Comparison of ENCODE assay signal across 17 cellular contexts in the genomic region with DNA sequence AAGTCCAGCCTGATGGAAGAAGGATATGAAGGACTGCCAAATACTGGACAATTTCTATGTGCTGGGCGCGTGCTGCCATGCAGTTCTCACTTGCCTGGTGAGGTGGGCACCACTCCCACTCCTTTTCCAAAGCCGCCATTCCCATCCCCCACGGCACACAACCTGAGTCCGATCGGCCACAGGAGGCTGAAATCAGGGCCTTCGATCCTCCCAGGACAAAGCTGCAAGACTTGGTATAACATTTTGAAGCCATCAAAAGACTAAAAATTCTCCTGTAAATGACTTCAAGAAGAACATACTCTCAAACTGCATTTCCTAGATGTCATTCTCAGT. TPM values are rescaled to one million over a fixed set of nuclear protein-coding genes. Genes with fewer than 3 reads are reported as not detected.
DNase-seq lines count a peak whose midpoint lies in the region; ATAC-seq and TF ChIP-seq lines count a peak whose summit lies in the region.
"Had no signal": no experiment of that assay in that cellular context is flagged by ENCODE, and none has a peak within 500 bp of the region (broad histone marks: within the 10 kb centered on the region; RNA-seq: fewer than 3 reads in every experiment).

No MANE protein-coding gene starts in this region.

- H3K4me3 ChIP-seq in dorsolateral prefrontal cortex (no peak overlapping the region), neuronal stem cell (ENCODE audit: low read length in 2 of 2) (no peak overlapping the region), right atrium auricular region (no peak overlapping the region)
- H3K4me3 ChIP-seq: HAP-1 had no signal

- H3K27ac Mint-ChIP-seq in CD4-positive, alpha-beta T cell = no peak overlapping the region

- H2BK5ac ChIP-seq in neuronal stem cell (ENCODE audit: low read length) = peak overlapping the region; percentile 8

- no peak overlapping the region for H2AK5ac ChIP-seq in neuronal stem cell (ENCODE audit: low read depth, low read length)

- H3K4me1 Mint-ChIP-seq in CD4-positive, alpha-beta T cell (ENCODE audit: low read depth) = peaks cover 20% of the 10 kb centered on the region

- H3K23ac ChIP-seq in neuronal stem cell (ENCODE audit: low read depth, low read length, poor library complexity) = no peak overlapping the region

- H3K18ac ChIP-seq in neuronal stem cell (ENCODE audit: low read length) = no peak overlapping the region

- no peak overlapping the region for H4K91ac ChIP-seq in neuronal stem cell (ENCODE audit: low read depth, low read length, poor library complexity)

- no peak overlapping the region for H2BK15ac ChIP-seq in neuronal stem cell (ENCODE audit: low read length)

- peak overlapping the region; percentile 36 for H3K4me3 Mint-ChIP-seq in CD4-positive, alpha-beta T cell
- H3K4me3 Mint-ChIP-seq: CD14-positive monocyte had no signal

- no CpG with 5 or more reads among the region's 7 CpGs for WGBS in neuronal stem cell (ENCODE audit: extremely low coverage in 2 of 2, insufficient read length in 2 of 2, insufficient replicate concordance in 1 of 2), 2 donors

- intact Hi-C loops in CD4-positive, alpha-beta T cell (cut with DNase I, micrococcal nuclease) = no loop called here
- intact Hi-C loops in dorsolateral prefrontal cortex (cut with DNase I) = loop anchor here (5.0 kb wide), 5 partner anchors 54 to 326 kb away; partner anchors contain the start of genes ABCC5 (in 1 of the 2), KLHL24 (in 1 of the 2), PARL (in 1 of the 2) and YEATS2 (in 1 of the 2)

- no peak for TF ChIP-seq CTCF in CD4-positive, alpha-beta T cell (IDR thresholded peaks at IDR 0.05)
- TF ChIP-seq CTCF in dorsolateral prefrontal cortex (IDR thresholded peaks at IDR 0.05 in 54 of 56, conservative IDR thresholded peaks at IDR 0.05 in 2 of 56; ENCODE audit: low read depth in 1 of 56, partially characterized antibody in 56 of 56) = no peak
- no peak for TF ChIP-seq CTCF in right atrium auricular region (IDR thresholded peaks at IDR 0.05)

- POLR2A ChIA-PET in CD4-positive, alpha-beta T cell (lab: Charles Lee) = no interaction called here

- H2BK120ac ChIP-seq in neuronal stem cell (ENCODE audit: low read depth, low read length) = no peak overlapping the region

- no peaks in the 10 kb centered on the region for H3K9me3 ChIP-seq in CD4-positive, alpha-beta T cell (ENCODE audit: control insufficient read depth, low read length)
- H3K9me3 ChIP-seq in neuronal stem cell (replicated peaks in 1 of 2; ENCODE audit: control insufficient read depth in 2 of 2, insufficient read depth in 1 of 2, low read depth in 1 of 2, low read length in 2 of 2) (no peaks in the 10 kb centered on the region), right atrium auricular region (no peaks in the 10 kb centered on the region)
- H3K9me3 ChIP-seq: Caco-2, HAP-1 had no signal

- no peaks in the 10 kb centered on the region for H3K9me3 Mint-ChIP-seq in CD4-positive, alpha-beta T cell
- H3K9me3 Mint-ChIP-seq: CD8-positive, alpha-beta memory T cell had no signal

- no peak overlapping the region for H3K27ac ChIP-seq in CD4-positive, alpha-beta T cell (ENCODE audit: low read depth, low read length)
- H3K27ac ChIP-seq in dorsolateral prefrontal cortex (peak overlapping the region in 38 of 59 donors; percentile 3 to 100 (median 44)), neuronal stem cell (replicated peaks; ENCODE audit: low read length) (no peak overlapping the region), right atrium auricular region (no peak overlapping the region)
- H3K27ac ChIP-seq: 22Rv1, HL-60 had no signal

- H3K4me2 ChIP-seq in neuronal stem cell (ENCODE audit: insufficient read depth, low read length, poor library complexity, severe bottlenecking) = no peak overlapping the region

- H2BK12ac ChIP-seq in neuronal stem cell (ENCODE audit: low read length) = no peak overlapping the region

- H3K36me3 Mint-ChIP-seq in CD4-positive, alpha-beta T cell (ENCODE audit: low read depth) = peaks cover 52% of the 10 kb centered on the region

- no peaks in the 10 kb centered on the region for H3K27me3 Mint-ChIP-seq in CD4-positive, alpha-beta T cell
- H3K27me3 Mint-ChIP-seq: CD8-positive, alpha-beta memory T cell had no signal

- H3K79me1 ChIP-seq in neuronal stem cell (ENCODE audit: low read depth, low read length) = no peaks in the 10 kb centered on the region

- no peak overlapping the region for H3K14ac ChIP-seq in neuronal stem cell (ENCODE audit: low read length)

- CTCF ChIA-PET in CD4-positive, alpha-beta T cell (lab: Charles Lee) = interaction anchor here (0.6 kb wide), 1 partner anchor 33 kb away, joined by 4 read pairs; no protein-coding TSS in a partner anchor

- no peaks in the 10 kb centered on the region for H3K27me3 ChIP-seq in CD4-positive, alpha-beta T cell (ENCODE audit: control insufficient read depth, insufficient read depth, low read length)
- H3K27me3 ChIP-seq in dorsolateral prefrontal cortex (no peaks in the 10 kb centered on the region), neuronal stem cell (ENCODE audit: control insufficient read depth in 3 of 3, insufficient read depth in 3 of 3, low read depth in 1 of 3, low read length in 3 of 3) (peaks cover 0 to 3% (median 0%) of the 10 kb centered on the region in 3 experiments), right atrium auricular region (no peaks in the 10 kb centered on the region)

- no peak overlapping the region for H3K9ac ChIP-seq in neuronal stem cell (ENCODE audit: low read depth, low read length, poor library complexity)

- no peak overlapping the region for H2AFZ ChIP-seq in neuronal stem cell (ENCODE audit: low read length)

- H3K4ac ChIP-seq in neuronal stem cell (ENCODE audit: low read length) = no peak overlapping the region

- ATAC-seq in CD4-positive, alpha-beta T cell (ENCODE audit: poor library complexity) = no peak
- no peak for ATAC-seq in GM21529 (IDR thresholded peaks at IDR 0.05; ENCODE audit: unreplicated experiment)

- DNase-seq in activated CD8-positive, alpha-beta memory T cell treated with anti-CD3 and anti-CD28 coated beads for 24 hours = peak; percentile 26
- no peak for DNase-seq in activated CD8-positive, alpha-beta memory T cell treated with anti-CD3 and anti-CD28 coated beads, Interleukin-2, amount 50 U/mL, for 4 hours
- DNase-seq in CD4-positive, alpha-beta T cell = no peak
- DNase-seq in dorsolateral prefrontal cortex = peak in 1 of 10 donors; percentile 39
- DNase-seq in neuronal stem cell (ENCODE audit: low spot score) = no peak
- DNase-seq in right atrium auricular region (ENCODE audit: low spot score) = no peak
- DNase-seq in activated naive CD4-positive, alpha-beta T cell treated with Interleukin-2 at 50 U/mL for 16 hours = no peak
- DNase-seq: Caco-2; CD8-positive, alpha-beta memory T cell; DND-41; GDM1; GOT3 had no signal

- H4K8ac ChIP-seq in neuronal stem cell (ENCODE audit: low read depth, low read length) = no peak overlapping the region

- H3K4me1 ChIP-seq in neuronal stem cell (ENCODE audit: control insufficient read depth in 2 of 2, insufficient read depth in 1 of 2, low read depth in 1 of 2, low read length in 2 of 2) (peaks cover 2 to 10% of the 10 kb centered on the region in 2 donors), right atrium auricular region (peaks cover 0 to 24% of the 10 kb centered on the region in 2 donors)

- H3K36me3 ChIP-seq in neuronal stem cell (replicated peaks in 1 of 2; ENCODE audit: control insufficient read depth in 2 of 2, insufficient read depth in 2 of 2, low read length in 2 of 2) = peaks cover 11 to 50% of the 10 kb centered on the region in 2 donors
- H3K36me3 ChIP-seq in right atrium auricular region = peaks cover 28% of the 10 kb centered on the region

RNA-seq across cellular contexts. Expression of gene MAP6D1, which starts 3.1 kb away (rescaled TPM):
- 1 to 10 TPM; 1.1 to 1.6 TPM for total RNA-seq in CD4-positive, alpha-beta T cell
- 100 to 1,000 TPM in 6 of 120 experiments, 10 to 100 TPM in 114; 22.2 to 201 (median 55.1) TPM for total RNA-seq in dorsolateral prefrontal cortex
- 5.5 TPM for polyA plus RNA-seq in neuronal stem cell (2013, experiment 1 of 2)
- polyA plus RNA-seq in neuronal stem cell (2013, experiment 2 of 2) = 4.8 TPM
- 1 to 10 TPM in 1 of 2 donors, under 1 TPM in 1; 0.79 to 9.6 TPM for total RNA-seq in right atrium auricular region

RNA-seq across cellular contexts. Expression of gene PARL, which starts 56.2 kb away (rescaled TPM):
- 10 to 100 TPM; 36.9 to 40.0 TPM for total RNA-seq in CD4-positive, alpha-beta T cell
- total RNA-seq in dorsolateral prefrontal cortex (10 to 100 TPM; 21.2 to 63.1 (median 43.9) TPM), right atrium auricular region (10 to 100 TPM; 34.1 to 58.3 TPM)
- 61.5 TPM for polyA plus RNA-seq in neuronal stem cell (2013, experiment 1 of 2)
- 64.0 TPM for polyA plus RNA-seq in neuronal stem cell (2013, experiment 2 of 2)

Comparison
In these comparisons a context has a peak if more than half of its experiments do, and no peak if none do; other contexts are left out.
1. H3K27ac ChIP-seq: peak in dorsolateral prefrontal cortex (38 of 59); none in CD4-positive, alpha-beta T cell (single experiment), neuronal stem cell (single experiment) and right atrium auricular region (0 of 2).
2. intact Hi-C loops: an anchor here in dorsolateral prefrontal cortex (5.0 kb wide); none called in CD4-positive, alpha-beta T cell.